ENCODE assay signal across 12 cellular contexts in genomic region chr7:30201161-30201666, GRCh38.
DNase-seq lines count a peak whose midpoint lies in the region; ATAC-seq lines count a peak whose summit lies in the region.
"Had no signal": no experiment of that assay in that cellular context is flagged by ENCODE, and none has a peak within 500 bp of the region (broad histone marks: within the 10 kb centered on the region; RNA-seq: fewer than 3 reads in every experiment).

No MANE protein-coding gene starts in this region.

- H3K27me3 Mint-ChIP-seq in dendritic cell treated with granulocyte-macrophage colony-stimulating factor and Interleukin-4, amounts not matched to agents 40 ng/mL and 50 ng/mL, for 4 days, result no peaks in the 10 kb centered on the region
- no peaks in the 10 kb centered on the region for H3K27me3 Mint-ChIP-seq in activated naive CD8-positive, alpha-beta T cell treated with anti-CD3 and anti-CD28 coated beads for 36 hours

- peaks cover 21% of the 10 kb centered on the region for H3K9me3 Mint-ChIP-seq in dendritic cell treated with granulocyte-macrophage colony-stimulating factor and Interleukin-4, amounts not matched to agents 40 ng/mL and 50 ng/mL, for 4 days
- H3K9me3 Mint-ChIP-seq in activated naive CD8-positive, alpha-beta T cell treated with anti-CD3 and anti-CD28 coated beads for 36 hours, result peaks cover 8% of the 10 kb centered on the region

- ATAC-seq in GM18502 (IDR thresholded peaks at IDR 0.05; ENCODE audit: poor library complexity, unreplicated experiment), result peak; percentile 89
- peak; percentile 83 for ATAC-seq in GM21390 (IDR thresholded peaks at IDR 0.05; ENCODE audit: unreplicated experiment)
- ATAC-seq in HG03159 (IDR thresholded peaks at IDR 0.05; ENCODE audit: unreplicated experiment), result peak; percentile 89
- ATAC-seq: CD8-positive, alpha-beta T cell had no signal

- intact Hi-C loops in dendritic cell treated with granulocyte-macrophage colony-stimulating factor and Interleukin-4, amounts not matched to agents 40 ng/mL and 50 ng/mL, for 4 days (cut with micrococcal nuclease), result no loop called here
- intact Hi-C loops in posterior cingulate gyrus (cut with DNase I), result no loop called here

- H3K27ac Mint-ChIP-seq in dendritic cell treated with granulocyte-macrophage colony-stimulating factor and Interleukin-4, amounts not matched to agents 40 ng/mL and 50 ng/mL, for 4 days, result peak overlapping the region; percentile 58
- H3K27ac Mint-ChIP-seq in activated naive CD8-positive, alpha-beta T cell treated with anti-CD3 and anti-CD28 coated beads for 36 hours, result no peak overlapping the region
- H3K27ac Mint-ChIP-seq: CD8-positive, alpha-beta T cell had no signal

- H3K4me3 Mint-ChIP-seq in dendritic cell treated with granulocyte-macrophage colony-stimulating factor and Interleukin-4, amounts not matched to agents 40 ng/mL and 50 ng/mL, for 4 days, result no peak overlapping the region
- H3K4me3 Mint-ChIP-seq in activated naive CD8-positive, alpha-beta T cell treated with anti-CD3 and anti-CD28 coated beads for 36 hours, result no peak overlapping the region
- H3K4me3 Mint-ChIP-seq: CD8-positive, alpha-beta T cell had no signal

- H3K36me3 Mint-ChIP-seq in dendritic cell treated with granulocyte-macrophage colony-stimulating factor and Interleukin-4, amounts not matched to agents 40 ng/mL and 50 ng/mL, for 4 days (ENCODE audit: low read depth), result peaks cover 7% of the 10 kb centered on the region
- H3K36me3 Mint-ChIP-seq in activated naive CD8-positive, alpha-beta T cell treated with anti-CD3 and anti-CD28 coated beads for 36 hours, result peaks cover 3% of the 10 kb centered on the region
- H3K36me3 Mint-ChIP-seq: CD8-positive, alpha-beta T cell had no signal

- DNase-seq in HPDE6-E6E7 (ENCODE audit: extremely low spot score) (no peak), posterior cingulate gyrus (no peak)
- DNase-seq in activated naive CD8-positive, alpha-beta T cell treated with anti-CD3 and anti-CD28 coated beads for 36 hours, result no peak
- no peak for DNase-seq in stimulated activated CD4-positive, alpha-beta T cell treated with anti-CD3 and anti-CD28 coated beads, Interleukin-4, amount 100 ng/mL, for 4 hours
- DNase-seq: activated CD8-positive, alpha-beta memory T cell treated with anti-CD3 and anti-CD28 coated beads, Interleukin-2, amount 50 U/mL, for 4 hours; CD8-positive, alpha-beta T cell; HCEC 1CT; NCI-H1436 had no signal

- H3K4me1 Mint-ChIP-seq in dendritic cell treated with granulocyte-macrophage colony-stimulating factor and Interleukin-4, amounts not matched to agents 40 ng/mL and 50 ng/mL, for 4 days (ENCODE audit: low read depth), result peaks cover 22% of the 10 kb centered on the region
- no peaks in the 10 kb centered on the region for H3K4me1 Mint-ChIP-seq in activated naive CD8-positive, alpha-beta T cell treated with anti-CD3 and anti-CD28 coated beads for 36 hours
